Comparison of ENCODE assay signal across 28 cellular contexts in genomic region chr13:50670272-50670671, GRCh38.
"Had no signal": no experiment of that assay in that cellular context is flagged by ENCODE, and none has a peak within 500 bp of the region (broad histone marks: within the 10 kb centered on the region; RNA-seq: fewer than 3 reads in every experiment).

No MANE protein-coding gene starts in this region.

- ATAC-seq: activated CD4-positive, alpha-beta T cell treated with anti-CD3 and anti-CD28 coated beads for 36 hours; activated CD8-positive, alpha-beta memory T cell treated with anti-CD3 and anti-CD28 coated beads, Interleukin-2, amount 10 ng/mL, durations not matched to agents 7 days and 5 days; activated CD8-positive, alpha-beta T cell treated with anti-CD3 and anti-CD28 coated beads, Interleukin-2, amount 10 ng/mL, durations not matched to agents 7 days and 5 days; activated naive CD4-positive, alpha-beta T cell treated with anti-CD3 and anti-CD28 coated beads, Interleukin-2, amount 50 U/mL, for 72 hours; activated T-cell treated with anti-CD3 and anti-CD28 coated beads, Interleukin-2, amount 50 U/mL, for 72 hours; esophagus mucosa; T-helper 17 cell had no signal

- H3K4me1 ChIP-seq: ascending aorta, colonic mucosa had no signal

- H3K36me3 ChIP-seq: ascending aorta, breast epithelium, cardiac muscle cell, colonic mucosa, WERI-Rb-1 had no signal

- H3K9me3 ChIP-seq: ascending aorta, breast epithelium, colonic mucosa had no signal

- DNase-seq: activated CD4-positive, alpha-beta memory T cell treated with anti-CD3 and anti-CD28 coated beads for 36 hours; activated CD4-positive, alpha-beta T cell treated with anti-CD3 and anti-CD28 coated beads for 36 hours; activated CD4-positive, alpha-beta T cell treated with anti-CD3 and anti-CD28 coated beads, Interleukin-2, amount 10 ng/mL, durations not matched to agents 24 days and 14 days; activated CD4-positive, CD25-positive, alpha-beta regulatory T cell; activated CD4-positive, CD25-positive, alpha-beta regulatory T cell treated with anti-CD3 and anti-CD28 coated beads, Interleukin-2, amount 50 U/mL, for 72 hours; activated CD8-positive, alpha-beta memory T cell treated with anti-CD3 and anti-CD28 coated beads, Interleukin-2, amount 10 ng/mL, durations not matched to agents 7 days and 5 days; activated CD8-positive, alpha-beta memory T cell treated with anti-CD3 and anti-CD28 coated beads, Interleukin-2, amount 50 U/mL, for 4 hours; activated CD8-positive, alpha-beta T cell treated with anti-CD3 and anti-CD28 coated beads, Interleukin-2, amount 10 ng/mL, durations not matched to agents 7 days and 5 days; activated gamma-delta T cell; activated naive CD4-positive, alpha-beta T cell; activated naive CD4-positive, alpha-beta T cell treated with anti-CD3 and anti-CD28 coated beads, Interleukin-2, amount 10 ng/mL, durations not matched to agents 7 days and 5 days; activated naive CD8-positive, alpha-beta T cell treated with anti-CD3 and anti-CD28 coated beads, Interleukin-2, amount 10 ng/mL, durations not matched to agents 7 days and 5 days; activated T-cell treated with anti-CD3 and anti-CD28 coated beads, Interleukin-2, amount 50 U/mL, for 24 hours; activated T-cell treated with anti-CD3 and anti-CD28 coated beads, Interleukin-2, amount 50 U/mL, for 72 hours; central memory CD4-positive, alpha-beta T cell; cerebellar nuclear complex; colonic mucosa; effector CD8-positive, alpha-beta T cell; foreskin fibroblast; head of caudate nucleus; T-helper 17 cell; T1000; WERI-Rb-1 had no signal

- H3K27ac ChIP-seq: ascending aorta, breast epithelium, cardiac muscle cell, colonic mucosa, WERI-Rb-1 had no signal

- H3K4me3 ChIP-seq: ascending aorta, breast epithelium, cardiac muscle cell, colonic mucosa had no signal

- H3K27me3 ChIP-seq: ascending aorta, breast epithelium, cardiac muscle cell, colonic mucosa had no signal
